In the genomic region with DNA sequence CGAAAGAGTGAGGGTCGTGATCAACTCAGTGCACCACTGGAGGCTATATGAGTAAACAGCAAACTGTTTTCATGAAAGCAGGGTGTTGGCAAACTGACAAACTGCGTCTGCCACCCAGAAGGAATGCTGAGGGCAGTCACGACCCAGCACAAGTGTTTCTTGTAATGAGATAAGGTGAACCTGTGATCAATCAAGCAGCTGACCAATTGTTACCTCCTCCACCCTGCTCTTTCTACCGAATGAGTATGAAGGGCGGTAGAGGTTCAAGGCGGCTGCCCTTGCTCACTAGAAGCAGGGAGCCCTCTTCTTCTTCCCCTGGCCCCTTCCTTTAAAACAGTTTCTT, we compare ENCODE assay signal across 13 cellular contexts. TPM values are rescaled to one million over a fixed set of nuclear protein-coding genes. Genes with fewer than 3 reads are reported as not detected.
DNase-seq lines count a peak whose midpoint lies in the region; ATAC-seq, FAIRE-seq and TF ChIP-seq lines count a peak whose summit lies in the region.
"Not testable (repeated sequence)": the region's sequence is repeated elsewhere in the genome, so short reads cannot be mapped to it uniquely, and the experiment has no call there.
"Had no signal": no experiment of that assay in that cellular context is flagged by ENCODE, and none has a peak within 500 bp of the region (broad histone marks: within the 10 kb centered on the region; RNA-seq: fewer than 3 reads in every experiment).

No MANE protein-coding gene starts in this region.

- not testable (repeated sequence) for FAIRE-seq in small intestine (lab: Jason Lieb, UNC)

- not testable (repeated sequence) for H3K9me3 ChIP-seq in KOPT-K1 (ENCODE audit: insufficient read depth, low read length, poor library complexity, severe bottlenecking); heart left ventricle; left lung; neuronal stem cell (replicated peaks in 1 of 2; ENCODE audit: control insufficient read depth in 2 of 2, insufficient read depth in 1 of 2, low read depth in 1 of 2, low read length in 2 of 2); small intestine (ENCODE audit: control insufficient read depth, low read depth)

- not testable (repeated sequence) for H3K36me3 ChIP-seq in KOPT-K1 (ENCODE audit: insufficient read depth, low read length); heart left ventricle; left lung; neuronal stem cell (replicated peaks in 1 of 2; ENCODE audit: control insufficient read depth in 2 of 2, insufficient read depth in 2 of 2, low read length in 2 of 2); small intestine (ENCODE audit: control insufficient read depth in 2 of 2, insufficient read depth in 2 of 2, low read length in 2 of 2)

- intact Hi-C loops in heart left ventricle (cut with DNase I), result loop anchor here in 2 of 10 donors (10.0 kb wide), 2 partner anchors 123 to 133 kb away; partner anchors contain the start of gene ADCY9 (in 1 of the 2)
- intact Hi-C loops in left lung (cut with DNase I), result not testable (repeated sequence)

- not testable (repeated sequence) for H3K23ac ChIP-seq in neuronal stem cell (ENCODE audit: low read depth, low read length, poor library complexity)

- H3K4me3 ChIP-seq in heart left ventricle; left lung; neuronal stem cell (ENCODE audit: low read length in 2 of 2); small intestine (ENCODE audit: low read depth in 1 of 2, low read length in 2 of 2): not testable (repeated sequence)

- H2BK120ac ChIP-seq in neuronal stem cell (ENCODE audit: low read depth, low read length), result not testable (repeated sequence)

- 51 to 66% (median 63%) methylated on average over 7 of the region's 7 CpGs for WGBS in heart left ventricle, 4 donors
- WGBS in neuronal stem cell (ENCODE audit: extremely low coverage in 2 of 2, insufficient read length in 2 of 2, insufficient replicate concordance in 1 of 2), 2 donors, result no CpG with 5 or more reads among the region's 7 CpGs
- 52 to 74% (median 65%) methylated on average over 7 of the region's 7 CpGs for WGBS in small intestine, 3 donors

- H3K4ac ChIP-seq in neuronal stem cell (ENCODE audit: low read length), result not testable (repeated sequence)

- TF ChIP-seq CTCF in heart left ventricle (IDR thresholded peaks at IDR 0.05); left lung (IDR thresholded peaks at IDR 0.05): not testable (repeated sequence)

- H3K79me1 ChIP-seq in neuronal stem cell (ENCODE audit: low read depth, low read length), result not testable (repeated sequence)

- ATAC-seq in heart left ventricle (peak in 3 of 4 donors; percentile 17 to 57 (median 30)), left lung (peak; percentile 71)

- not testable (repeated sequence) for H3K4me2 ChIP-seq in neuronal stem cell (ENCODE audit: insufficient read depth, low read length, poor library complexity, severe bottlenecking)

- not testable (repeated sequence) for H3K9ac ChIP-seq in neuronal stem cell (ENCODE audit: low read depth, low read length, poor library complexity)

- not testable (repeated sequence) for H2AFZ ChIP-seq in neuronal stem cell (ENCODE audit: low read length)

- H3K18ac ChIP-seq in neuronal stem cell (ENCODE audit: low read length), result not testable (repeated sequence)

- peaks cover 0 to 10% (median 0%) of the 10 kb centered on the region in 12 donors for H3K4me1 ChIP-seq in heart left ventricle
- not testable (repeated sequence) for H3K4me1 ChIP-seq in left lung; neuronal stem cell (ENCODE audit: control insufficient read depth in 2 of 2, insufficient read depth in 1 of 2, low read depth in 1 of 2, low read length in 2 of 2); small intestine (ENCODE audit: control insufficient read depth in 2 of 2, insufficient read depth in 1 of 2, low read depth in 1 of 2, low read length in 1 of 2)

- H2AK5ac ChIP-seq in neuronal stem cell (ENCODE audit: low read depth, low read length), result not testable (repeated sequence)

- H2BK5ac ChIP-seq in neuronal stem cell (ENCODE audit: low read length), result not testable (repeated sequence)

- not testable (repeated sequence) for H2BK15ac ChIP-seq in neuronal stem cell (ENCODE audit: low read length)

- not testable (repeated sequence) for TF ChIP-seq POLR2A in heart left ventricle (IDR thresholded peaks at IDR 0.05)

- not testable (repeated sequence) for H4K91ac ChIP-seq in neuronal stem cell (ENCODE audit: low read depth, low read length, poor library complexity)

- DNase-seq in NCI-H345 treated with DMSO at 0.1 percent for 48 hours (lab: John Stamatoyannopoulos, UW; ENCODE audit: unreplicated experiment) (peak; percentile 45), amniotic epithelial cell (ENCODE audit: low read depth) (peak; percentile 24), small intestine (peak; percentile 12)
- not testable (repeated sequence) for DNase-seq in heart left ventricle; left lung; neuronal stem cell (ENCODE audit: low spot score)

- H3K14ac ChIP-seq in neuronal stem cell (ENCODE audit: low read length), result not testable (repeated sequence)

- not testable (repeated sequence) for H3K27me3 ChIP-seq in heart left ventricle; left lung; neuronal stem cell (ENCODE audit: control insufficient read depth in 3 of 3, insufficient read depth in 3 of 3, low read depth in 1 of 3, low read length in 3 of 3); small intestine (ENCODE audit: control insufficient read depth in 2 of 2, insufficient read depth in 2 of 2, low read length in 2 of 2)

- H3K27ac ChIP-seq in KOPT-K1 (ENCODE audit: low read depth, low read length, poor library complexity, severe bottlenecking) (peak overlapping the region; percentile 32), heart left ventricle (peak overlapping the region in 5 of 12 donors; percentile 13 to 53 (median 34))
- not testable (repeated sequence) for H3K27ac ChIP-seq in left lung; neuronal stem cell (replicated peaks; ENCODE audit: low read length); small intestine (ENCODE audit: low read depth in 1 of 2, low read length in 1 of 2)

- H4K8ac ChIP-seq in neuronal stem cell (ENCODE audit: low read depth, low read length), result peak overlapping the region; percentile 1

- not testable (repeated sequence) for H2BK12ac ChIP-seq in neuronal stem cell (ENCODE audit: low read length)

RNA-seq across cellular contexts. Expression of gene SRL, which starts 5.6 kb away (rescaled TPM):
- 100 to 1,000 TPM; 372 to 760 (median 534) TPM for total RNA-seq in heart left ventricle
- 100 to 1,000 TPM; 218 to 394 TPM for polyA plus RNA-seq in heart left ventricle
- total RNA-seq in left lung, result 1 to 10 TPM in 1 of 2 donors, under 1 TPM in 1; 0.82 to 1.9 TPM
- 0.04 TPM for polyA plus RNA-seq in neuronal stem cell (2013, experiment 1 of 2)
- polyA plus RNA-seq in neuronal stem cell (2013, experiment 2 of 2), result 0.04 TPM
- polyA plus RNA-seq in small intestine, result 1 to 10 TPM in 2 of 3 donors, under 1 TPM in 1; 0.45 to 3.2 (median 2.9) TPM
- total RNA-seq: A172; CD4-positive, CD25-positive, alpha-beta regulatory T cell; HFFc6; HT1080; PC-3 had no signal
- polyA plus RNA-seq: BJ; CD4-positive, CD25-positive, alpha-beta regulatory T cell had no signal

RNA-seq across cellular contexts. Expression of gene TFAP4, which starts 25.4 kb away (rescaled TPM):
- total RNA-seq in heart left ventricle (1 to 10 TPM; 1.7 to 5.5 (median 3.3) TPM), left lung (10 to 100 TPM in 1 of 2 donors, 1 to 10 TPM in 1; 6.4 to 12.8 TPM)
- polyA plus RNA-seq in heart left ventricle (1 to 10 TPM; 2.5 to 3.1 TPM), small intestine (10 to 100 TPM in 1 of 3 donors, 1 to 10 TPM in 2; 4.2 to 14.7 (median 5.4) TPM)
- polyA plus RNA-seq in neuronal stem cell (2013, experiment 1 of 2), result 18.5 TPM
- 20.5 TPM for polyA plus RNA-seq in neuronal stem cell (2013, experiment 2 of 2)

Comparison
In these comparisons a context has a peak if more than half of its experiments do, and no peak if none do; other contexts are left out.
1. RNA of gene SRL, which starts 5.6 kb away (total RNA-seq): 372 to 760 TPM in heart left ventricle; 0.82 to 1.9 TPM in left lung; every median in the first group is over 100 times any median in the second.